Comparison of ENCODE assay signal across 26 cellular contexts in the genomic region with DNA sequence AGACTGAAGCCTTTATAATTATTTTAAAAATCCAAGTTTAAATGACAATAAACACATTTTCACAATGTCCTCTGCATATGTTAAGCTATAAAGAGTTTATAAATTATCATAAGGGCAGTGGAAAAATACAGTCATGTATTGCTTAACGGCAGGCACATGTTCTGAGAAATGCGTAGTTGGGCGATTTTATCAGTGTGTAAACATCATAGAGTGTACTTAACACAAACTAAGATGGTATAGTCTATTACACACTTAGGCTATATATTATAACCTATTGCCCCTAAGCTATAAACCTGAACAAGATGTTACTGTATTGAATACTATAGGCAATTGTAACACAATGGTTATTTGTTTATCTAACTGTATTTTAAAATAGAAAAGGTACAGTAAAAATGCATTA.
"Had no signal": no experiment of that assay in that cellular context is flagged by ENCODE, and none has a peak within 500 bp of the region (broad histone marks: within the 10 kb centered on the region; RNA-seq: fewer than 3 reads in every experiment).

No MANE protein-coding gene starts in this region.

- H3K9ac ChIP-seq: neural progenitor cell had no signal

- H3K4me2 ChIP-seq: neural progenitor cell, smooth muscle cell had no signal

- H3K27ac ChIP-seq: left lung, lower lobe of right lung, neural progenitor cell, neutrophil, right atrium auricular region, right lobe of liver, tibial nerve, vagina had no signal

- H2AFZ ChIP-seq: neural progenitor cell had no signal

- ATAC-seq: left cardiac atrium; left lung; lower lobe of right lung; natural killer cell; right lobe of liver; stimulated activated memory B cell treated with anti-CD40 and anti-IgM and Interleukin-4, amounts not matched to agents 10 μg/mL and 1 μg/mL and 100 μg/mL, for 72 hours; stimulated activated naive CD8-positive, alpha-beta T cell treated with anti-CD3 and anti-CD28 coated beads, Interleukin-15, amount 100 ng/mL, for 72 hours had no signal

- H3K9me3 ChIP-seq: left lung, lower lobe of right lung, neutrophil, right atrium auricular region, right lobe of liver, tibial nerve, vagina had no signal

- H3K4me1 ChIP-seq: left lung, lower lobe of right lung, neural progenitor cell, right atrium auricular region, right lobe of liver, tibial nerve, vagina had no signal

- DNase-seq: hippocampal formation; kidney glomerular epithelial cell; left cardiac atrium; left lung; lower lobe of right lung; mammary epithelial cell; mesenchymal stem cell; naive B cell; natural killer cell; nephron progenitor cell; occipital lobe; right lobe of liver; stimulated activated CD4-positive, alpha-beta T cell treated with anti-CD3 and anti-CD28 coated beads, Interleukin-1b, Interleukin-23, amount 100 ng/mL, for 48 hours; stimulated activated CD4-positive, alpha-beta T cell treated with anti-CD3 and anti-CD28 coated beads, Interleukin-2, amount 100 ng/mL, for 48 hours; stimulated activated CD4-positive, alpha-beta T cell treated with anti-CD3 and anti-CD28 coated beads, Interleukin-4, amount 100 ng/mL, for 4 hours; stimulated activated CD8-positive, alpha-beta memory T cell treated with anti-CD3 and anti-CD28 coated beads, Interleukin-4, amount 100 ng/mL, for 48 hours; stimulated activated naive CD4-positive, alpha-beta T cell treated with Interleukin-2 at 50 U/mL for 16 hours; stimulated activated naive CD8-positive, alpha-beta T cell treated with anti-CD3 and anti-CD28 coated beads, Interleukin-15, amount 100 ng/mL, for 72 hours; substantia nigra had no signal

- H3K36me3 ChIP-seq: left lung, lower lobe of right lung, neural progenitor cell, neutrophil, right atrium auricular region, right lobe of liver, tibial nerve, vagina had no signal

- H3K27me3 ChIP-seq: left lung, neural progenitor cell, neutrophil, right atrium auricular region, right lobe of liver, tibial nerve, vagina had no signal

- H3K4me3 ChIP-seq: left lung, lower lobe of right lung, neural progenitor cell, right atrium auricular region, right lobe of liver, smooth muscle cell, tibial nerve, vagina had no signal
